Comparison of ENCODE assay signal across 1 cellular context in the genomic region with DNA sequence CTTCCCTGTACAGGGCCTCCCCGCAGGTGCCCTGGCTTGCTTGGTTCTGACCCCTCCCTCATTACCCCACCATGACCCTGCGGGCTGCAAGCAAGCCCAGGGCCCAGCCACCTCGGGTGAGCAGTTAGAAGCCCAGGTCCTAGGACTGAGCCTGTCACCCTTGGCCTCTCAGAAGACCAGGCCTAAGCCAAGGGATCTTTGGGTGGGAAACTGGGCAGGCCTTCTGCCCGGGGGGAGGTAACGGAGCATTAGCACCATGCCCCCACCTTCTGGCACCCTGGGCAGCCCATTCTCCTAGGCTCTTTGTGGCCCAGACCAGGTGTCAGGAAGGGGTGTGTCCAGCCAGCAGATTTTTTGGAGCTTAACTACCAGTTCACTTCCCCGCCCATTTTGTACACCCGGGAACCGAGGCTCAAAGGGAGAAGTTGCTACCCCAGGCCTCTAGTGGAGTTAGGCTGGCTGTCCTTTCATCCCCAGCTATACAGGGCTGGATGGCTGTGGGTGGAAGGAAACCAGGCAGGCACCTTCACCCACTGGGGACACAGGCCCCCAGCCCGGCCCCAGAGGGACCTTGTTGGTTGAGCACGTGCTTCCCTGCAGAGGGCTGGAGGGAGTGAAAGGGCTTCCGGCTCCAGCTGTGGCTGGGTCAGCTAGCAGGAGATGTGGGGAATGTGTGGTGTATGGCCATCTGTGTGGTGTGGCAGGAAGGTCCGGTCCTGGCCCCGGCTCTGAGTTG.
TF ChIP-seq lines count a peak whose summit lies in the region.

No MANE protein-coding gene starts in this region.

TF ChIP-seq in IMR-90, 13 proteins besides CTCF, POLR2A, EP300 and RAD21:
- peak; percentile 43; the same call in 1 of the 2 replicates for TF ChIP-seq BHLHE40 (IDR thresholded peaks at IDR 0.05; ENCODE audit: low read depth, low read length)
- TF ChIP-seq MXI1 (IDR thresholded peaks at IDR 0.05; ENCODE audit: borderline replicate concordance, low read depth, low read length) = peak; percentile 83
- no peak for TF ChIP-seq MAFK (IDR thresholded peaks at IDR 0.05; ENCODE audit: low read depth, low read length)
